In the genomic region with DNA sequence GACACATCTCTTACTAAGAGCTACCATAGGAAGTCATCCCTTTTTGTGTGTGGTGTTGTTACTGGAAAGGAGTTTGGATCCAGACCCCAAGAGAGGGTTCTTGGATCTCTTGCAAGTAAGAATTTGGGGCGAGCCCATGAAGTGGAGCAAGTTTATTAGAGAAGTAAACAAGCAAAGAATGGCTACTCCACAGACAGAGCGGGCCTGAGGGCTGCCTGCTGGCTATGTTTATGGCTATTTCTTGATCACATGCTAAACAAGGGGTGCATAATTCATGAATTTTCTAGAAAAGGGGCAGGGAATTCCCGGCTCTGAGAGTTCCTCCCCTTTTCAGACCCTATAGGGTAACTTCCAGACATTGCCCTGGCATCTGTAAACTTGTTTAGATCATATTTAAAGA, we compare ENCODE assay signal across 20 cellular contexts. TPM values are rescaled to one million over a fixed set of nuclear protein-coding genes. Genes with fewer than 3 reads are reported as not detected.
"Had no signal": no experiment of that assay in that cellular context is flagged by ENCODE, and none has a peak within 500 bp of the region (broad histone marks: within the 10 kb centered on the region; RNA-seq: fewer than 3 reads in every experiment).

No MANE protein-coding gene starts in this region.

- H3K4me3 ChIP-seq: MG63 had no signal

- H3K27me3 ChIP-seq: MG63 had no signal

- ATAC-seq: HepG2 had no signal

- H3K36me3 ChIP-seq: MG63 had no signal

- H3K9me3 ChIP-seq: MG63, SK-N-SH had no signal

- DNase-seq: IMR-90, Karpas-422, KG1, MG63, NCI-H1092, NCI-H1105 treated with DMSO at 0.1 percent for 48 hours, NCI-H1417 treated with DMSO at 0.1 percent for 48 hours, NCI-H146, NCI-H1694 treated with DMSO at 0.1 percent for 48 hours, NCI-H1930, NCI-H2081, NCI-H2107, NCI-H2227 treated with DMSO at 0.1 percent for 48 hours, NCI-H524, NCI-H69, NCI-H774, RPMI8226, SHP77, SK-N-SH had no signal

RNA-seq across cellular contexts. Expression of a gene that starts 30.6 kb away (rescaled TPM):
- total RNA-seq: HepG2 had no signal
- polyA plus RNA-seq: HepG2 had no signal
